In genomic region chr19:45040059-45040767, GRCh38 we compare ENCODE assay signal across 8 cellular contexts. TPM values are rescaled to one million over a fixed set of nuclear protein-coding genes. Genes with fewer than 3 reads are reported as not detected.
A peak's percentile ranks its signal among the peaks of the same experiment; 100 is the strongest.
DNase-seq lines count a peak whose midpoint lies in the region; ATAC-seq and TF ChIP-seq lines count a peak whose summit lies in the region.

No MANE protein-coding gene starts in this region.

- H3K9me3 ChIP-seq in right lobe of liver, result no peaks in the 10 kb centered on the region

- H3K27ac Mint-ChIP-seq in activated naive CD4-positive, alpha-beta T cell treated with anti-CD3 and anti-CD28 coated beads, Interleukin-2, amount 50 U/mL, for 24 hours, result peak overlapping the region; percentile 80
- H3K27ac Mint-ChIP-seq in activated naive CD4-positive, alpha-beta T cell treated with anti-CD3 and anti-CD28 coated beads, Interleukin-2, amount 50 U/mL, for 72 hours, result peak overlapping the region; percentile 97 to 99
- H3K27ac Mint-ChIP-seq in type B pancreatic cell, result peak overlapping the region; percentile 97

- peaks cover 19% of the 10 kb centered on the region for H3K36me3 Mint-ChIP-seq in activated naive CD4-positive, alpha-beta T cell treated with anti-CD3 and anti-CD28 coated beads, Interleukin-2, amount 50 U/mL, for 24 hours
- peaks cover 22 to 30% of the 10 kb centered on the region in 2 donors for H3K36me3 Mint-ChIP-seq in activated naive CD4-positive, alpha-beta T cell treated with anti-CD3 and anti-CD28 coated beads, Interleukin-2, amount 50 U/mL, for 72 hours
- H3K36me3 Mint-ChIP-seq in type B pancreatic cell, result peaks cover 14% of the 10 kb centered on the region

- no peaks in the 10 kb centered on the region for H3K27me3 Mint-ChIP-seq in activated naive CD4-positive, alpha-beta T cell treated with anti-CD3 and anti-CD28 coated beads, Interleukin-2, amount 50 U/mL, for 24 hours
- no peaks in the 10 kb centered on the region for H3K27me3 Mint-ChIP-seq in type B pancreatic cell

- H3K4me3 Mint-ChIP-seq in activated naive CD4-positive, alpha-beta T cell treated with anti-CD3 and anti-CD28 coated beads, Interleukin-2, amount 50 U/mL, for 24 hours, result peak overlapping the region; percentile 98
- H3K4me3 Mint-ChIP-seq in type B pancreatic cell, result peak overlapping the region; percentile 97

- H3K4me3 ChIP-seq in right lobe of liver, result peak overlapping the region in 2 of 3 donors; percentile 96 to 97

- whole genome bisulfite sequencing in right lobe of liver (ENCODE audit: insufficient coverage, low coverage, low lambda C conversion rate, missing lambda C conversion rate), result 63% methylated on average over 12 of the region's 19 CpGs

- intact Hi-C loops in right lobe of liver (cut with DNase I), result no loop called here

- peak overlapping the region in 2 of 3 donors; percentile 14 to 96 for H3K27ac ChIP-seq in right lobe of liver

- TF ChIP-seq CTCF in right lobe of liver (IDR thresholded peaks at IDR 0.05), result no peak
- TF ChIP-seq CTCF in type B pancreatic cell (conservative IDR thresholded peaks at IDR 0.05), result no peak

- DNase-seq in activated naive CD4-positive, alpha-beta T cell (lab: John Stamatoyannopoulos, UW), result no peak
- DNase-seq in activated naive CD4-positive, alpha-beta T cell treated with anti-CD3 and anti-CD28 coated beads, Interleukin-2, amount 50 U/mL, for 72 hours (ENCODE audit: low spot score in 2 of 2), result no peak
- DNase-seq in right lobe of liver, result no peak
- DNase-seq in type B pancreatic cell (ENCODE audit: extremely low spot score, unreplicated experiment), result no peak
- DNase-seq in stimulated activated CD4-positive, alpha-beta T cell treated with anti-CD3 and anti-CD28 coated beads, Interleukin-4, amount 100 ng/mL, for 24 hours, result no peak

- H3K36me3 ChIP-seq in right lobe of liver, result peaks cover 2 to 46% (median 12%) of the 10 kb centered on the region in 4 donors

- no peaks in the 10 kb centered on the region for H3K27me3 ChIP-seq in right lobe of liver

- TF ChIP-seq POLR2A in right lobe of liver (IDR thresholded peaks at IDR 0.05), result no peak

- no peaks in the 10 kb centered on the region for H3K9me3 Mint-ChIP-seq in activated naive CD4-positive, alpha-beta T cell treated with anti-CD3 and anti-CD28 coated beads, Interleukin-2, amount 50 U/mL, for 24 hours
- no peaks in the 10 kb centered on the region for H3K9me3 Mint-ChIP-seq in activated naive CD4-positive, alpha-beta T cell treated with anti-CD3 and anti-CD28 coated beads, Interleukin-2, amount 50 U/mL, for 72 hours
- no peaks in the 10 kb centered on the region for H3K9me3 Mint-ChIP-seq in type B pancreatic cell

- peaks cover 36% of the 10 kb centered on the region for H3K4me1 Mint-ChIP-seq in activated naive CD4-positive, alpha-beta T cell treated with anti-CD3 and anti-CD28 coated beads, Interleukin-2, amount 50 U/mL, for 24 hours
- H3K4me1 Mint-ChIP-seq in type B pancreatic cell (ENCODE audit: unreplicated experiment), result peaks cover 18% of the 10 kb centered on the region

- ATAC-seq in activated naive CD4-positive, alpha-beta T cell treated with anti-CD3 and anti-CD28 coated beads, Interleukin-2, amount 50 U/mL, for 72 hours, result no peak
- ATAC-seq in right lobe of liver (no peak), HG02852 (IDR thresholded peaks at IDR 0.05; ENCODE audit: unreplicated experiment) (no peak), GM19467 (IDR thresholded peaks at IDR 0.05; ENCODE audit: unreplicated experiment) (no peak)

- H3K4me1 ChIP-seq in right lobe of liver, result peaks cover 0 to 49% (median 20%) of the 10 kb centered on the region in 4 donors

RNA-seq across cellular contexts. Expression of gene CLASRP, which starts 1.4 kb away (rescaled TPM):
- 100 to 1,000 TPM; 115 to 133 TPM for total RNA-seq in activated naive CD4-positive, alpha-beta T cell treated with anti-CD3 and anti-CD28 coated beads, Interleukin-2, amount 50 U/mL, for 72 hours
- total RNA-seq in right lobe of liver (10 to 100 TPM; 30.5 to 66.8 (median 44.8) TPM), type B pancreatic cell (ENCODE audit: low replicate concordance) (80.4 and 111 TPM in 2 replicates)

RNA-seq across cellular contexts. Expression of gene ZNF296, which starts 36.1 kb away (rescaled TPM):
- 1 to 10 TPM; 2.3 to 6.7 TPM for total RNA-seq in activated naive CD4-positive, alpha-beta T cell treated with anti-CD3 and anti-CD28 coated beads, Interleukin-2, amount 50 U/mL, for 72 hours
- total RNA-seq in right lobe of liver (under 1 TPM in 5 of 6 experiments, not detected in 1; 0.16 to 0.47 (median 0.35) TPM), type B pancreatic cell (ENCODE audit: low replicate concordance) (2.2 and 3.7 TPM in 2 replicates)

RNA-seq across cellular contexts. Expression of gene GEMIN7, which starts 38.8 kb away (rescaled TPM):
- total RNA-seq in activated naive CD4-positive, alpha-beta T cell treated with anti-CD3 and anti-CD28 coated beads, Interleukin-2, amount 50 U/mL, for 72 hours, result 10 to 100 TPM in 1 of 2 donors, 1 to 10 TPM in 1; 8.3 to 54.3 TPM
- total RNA-seq in right lobe of liver (10 to 100 TPM; 10.9 to 27.5 (median 14.0) TPM), type B pancreatic cell (ENCODE audit: low replicate concordance) (32.2 and 35.6 TPM in 2 replicates)

RNA-seq across cellular contexts. Expression of gene RELB, which starts 38.9 kb away (rescaled TPM):
- total RNA-seq in activated naive CD4-positive, alpha-beta T cell treated with anti-CD3 and anti-CD28 coated beads, Interleukin-2, amount 50 U/mL, for 72 hours, result 10 to 100 TPM; 31.7 to 56.5 TPM
- 10 to 100 TPM in 1 of 6 experiments, 1 to 10 TPM in 5; 1.2 to 21.4 (median 7.2) TPM for total RNA-seq in right lobe of liver
- 6.9 and 8.4 TPM in 2 replicates for total RNA-seq in type B pancreatic cell (ENCODE audit: low replicate concordance)

RNA-seq across cellular contexts. Expression of gene PPP1R37, which starts 52.8 kb away (rescaled TPM):
- 10 to 100 TPM; 12.4 to 18.3 TPM for total RNA-seq in activated naive CD4-positive, alpha-beta T cell treated with anti-CD3 and anti-CD28 coated beads, Interleukin-2, amount 50 U/mL, for 72 hours
- 10 to 100 TPM; 10.1 to 14.3 (median 11.0) TPM for total RNA-seq in right lobe of liver
- 44.7 and 63.7 TPM in 2 replicates for total RNA-seq in type B pancreatic cell (ENCODE audit: low replicate concordance)
